8 cellular contexts compared by ENCODE assay signal in genomic region chr11:46808804-46809431, GRCh38. TPM values are rescaled to one million over a fixed set of nuclear protein-coding genes. Genes with fewer than 3 reads are reported as not detected.
A peak's percentile ranks its signal among the peaks of the same experiment; 100 is the strongest.
DNase-seq lines count a peak whose midpoint lies in the region; ATAC-seq, FAIRE-seq and TF ChIP-seq lines count a peak whose summit lies in the region.

No MANE protein-coding gene starts in this region.

- H3K18ac ChIP-seq in neuronal stem cell (ENCODE audit: low read length): no peak overlapping the region

- TF ChIP-seq CTCF in AG09309 (IDR thresholded peaks at IDR 0.05; ENCODE audit: control insufficient read depth, insufficient read depth, low read depth, low read length, missing control alignments) (peak; percentile 33), RWPE2 (IDR thresholded peaks at IDR 0.05; ENCODE audit: poor library complexity, severe bottlenecking) (peak; percentile 73), glutamatergic neuron (IDR thresholded peaks at IDR 0.05; ENCODE audit: partially characterized antibody, unreplicated experiment) (no peak)

- no peak overlapping the region for H2BK120ac ChIP-seq in neuronal stem cell (ENCODE audit: low read depth, low read length)

- H3K4me2 ChIP-seq in neuronal stem cell (ENCODE audit: insufficient read depth, low read length, poor library complexity, severe bottlenecking): no peak overlapping the region

- ATAC-seq in RWPE2 (ENCODE audit: low read depth): peak; percentile 75
- ATAC-seq in GM21528 (IDR thresholded peaks at IDR 0.05; ENCODE audit: low FRiP score, unreplicated experiment): no peak
- no peak for ATAC-seq in GM18907 (IDR thresholded peaks at IDR 0.05; ENCODE audit: unreplicated experiment)

- no peaks in the 10 kb centered on the region for H3K27me3 Mint-ChIP-seq in glutamatergic neuron (ENCODE audit: unreplicated experiment)

- FAIRE-seq in GM12891 (lab: Jason Lieb, UNC): peak; percentile 84

- peak overlapping the region; percentile 67 for H3K27ac Mint-ChIP-seq in glutamatergic neuron (ENCODE audit: unreplicated experiment)

- H3K4me1 ChIP-seq in RWPE2 (ENCODE audit: insufficient read depth, poor library complexity, severe bottlenecking) (no peaks in the 10 kb centered on the region), neuronal stem cell (ENCODE audit: control insufficient read depth in 2 of 2, insufficient read depth in 1 of 2, low read depth in 1 of 2, low read length in 2 of 2) (no peaks in the 10 kb centered on the region)

- WGBS in neuronal stem cell (ENCODE audit: extremely low coverage in 2 of 2, insufficient read length in 2 of 2, insufficient replicate concordance in 1 of 2), 2 donors: no CpG with 5 or more reads among the region's 3 CpGs

- H3K14ac ChIP-seq in neuronal stem cell (ENCODE audit: low read length): no peak overlapping the region

- H3K4me3 Mint-ChIP-seq in glutamatergic neuron (ENCODE audit: unreplicated experiment): no peak overlapping the region

- H3K36me3 ChIP-seq in RWPE2 (ENCODE audit: low read depth): peaks cover 96% of the 10 kb centered on the region
- H3K36me3 ChIP-seq in neuronal stem cell (replicated peaks in 1 of 2; ENCODE audit: control insufficient read depth in 2 of 2, insufficient read depth in 2 of 2, low read length in 2 of 2): peaks cover 16 to 95% of the 10 kb centered on the region in 2 donors

- peaks cover 2% of the 10 kb centered on the region for H3K9me3 Mint-ChIP-seq in glutamatergic neuron (ENCODE audit: unreplicated experiment)

- H3K4me1 Mint-ChIP-seq in glutamatergic neuron (ENCODE audit: low read depth, unreplicated experiment): no peaks in the 10 kb centered on the region

- H3K79me1 ChIP-seq in neuronal stem cell (ENCODE audit: low read depth, low read length): no peaks in the 10 kb centered on the region

- no peak overlapping the region for H3K9ac ChIP-seq in neuronal stem cell (ENCODE audit: low read depth, low read length, poor library complexity)

- no peak overlapping the region for H2AK5ac ChIP-seq in neuronal stem cell (ENCODE audit: low read depth, low read length)

- TF ChIP-seq POLR2A in GM12891 (IDR thresholded peaks at IDR 0.05; ENCODE audit: low read depth, low read length): no peak

- H2BK12ac ChIP-seq in neuronal stem cell (ENCODE audit: low read length): no peak overlapping the region

- H3K27ac ChIP-seq in RWPE2 (ENCODE audit: poor library complexity, severe bottlenecking) (no peak overlapping the region), neuronal stem cell (replicated peaks; ENCODE audit: low read length) (no peak overlapping the region)

- H3K4me3 ChIP-seq in AG09309 (ENCODE audit: control insufficient read depth, low read depth, low read length) (no peak overlapping the region), RWPE2 (ENCODE audit: severe bottlenecking) (no peak overlapping the region), neuronal stem cell (ENCODE audit: low read length in 2 of 2) (no peak overlapping the region)

- H3K27me3 ChIP-seq in RWPE2 (ENCODE audit: insufficient read depth, poor library complexity, severe bottlenecking) (no peaks in the 10 kb centered on the region), neuronal stem cell (ENCODE audit: control insufficient read depth in 3 of 3, insufficient read depth in 3 of 3, low read depth in 1 of 3, low read length in 3 of 3) (no peaks in the 10 kb centered on the region)

- H3K4ac ChIP-seq in neuronal stem cell (ENCODE audit: low read length): no peak overlapping the region

- no peak overlapping the region for H2AFZ ChIP-seq in neuronal stem cell (ENCODE audit: low read length)

- H4K91ac ChIP-seq in neuronal stem cell (ENCODE audit: low read depth, low read length, poor library complexity): no peak overlapping the region

- no peak overlapping the region for H4K8ac ChIP-seq in neuronal stem cell (ENCODE audit: low read depth, low read length)

- H2BK5ac ChIP-seq in neuronal stem cell (ENCODE audit: low read length): no peak overlapping the region

- no peaks in the 10 kb centered on the region for H3K36me3 Mint-ChIP-seq in glutamatergic neuron (ENCODE audit: unreplicated experiment)

- no peaks in the 10 kb centered on the region for H3K9me3 ChIP-seq in RWPE2 (ENCODE audit: severe bottlenecking)
- no peaks in the 10 kb centered on the region for H3K9me3 ChIP-seq in neuronal stem cell (replicated peaks in 1 of 2; ENCODE audit: control insufficient read depth in 2 of 2, insufficient read depth in 1 of 2, low read depth in 1 of 2, low read length in 2 of 2)

- DNase-seq in AG09309 (ENCODE audit: low read depth) (peak; percentile 10), GM12891 (ENCODE audit: insufficient read length, low spot score) (no peak), RWPE2 (ENCODE audit: low spot score) (no peak), glutamatergic neuron (no peak), neuronal stem cell (ENCODE audit: low spot score) (no peak)
- no peak for DNase-seq in stimulated activated CD8-positive, alpha-beta memory T cell treated with anti-CD3 and anti-CD28 coated beads, Interleukin-4, amount 100 ng/mL, for 48 hours

- H3K23ac ChIP-seq in neuronal stem cell (ENCODE audit: low read depth, low read length, poor library complexity): no peak overlapping the region

- no peak overlapping the region for H2BK15ac ChIP-seq in neuronal stem cell (ENCODE audit: low read length)

TF ChIP-seq in GM12891, 5 proteins besides CTCF, POLR2A, EP300 and RAD21:
- TF ChIP-seq PAX5 (IDR thresholded peaks at IDR 0.05; ENCODE audit: insufficient read depth, low read length, severe bottlenecking): no peak
- TF ChIP-seq SPI1 (IDR thresholded peaks at IDR 0.05; ENCODE audit: low read depth, low read length): no peak
- TF ChIP-seq TAF1 (IDR thresholded peaks at IDR 0.05; ENCODE audit: low read depth, low read length): no peak
- no peak for TF ChIP-seq POLR2AphosphoS5 (IDR thresholded peaks at IDR 0.05; ENCODE audit: low read depth, low read length)
- no peak for TF ChIP-seq POU2F2 (IDR thresholded peaks at IDR 0.05; ENCODE audit: low read depth, low read length)

RNA-seq across cellular contexts. Expression of gene CKAP5, which starts 37.2 kb away (rescaled TPM):
- 30.5 TPM for polyA plus RNA-seq in GM12891 (2012; ENCODE audit: low read depth, missing spikeins)
- 193 TPM for total RNA-seq in glutamatergic neuron (ENCODE audit: unreplicated experiment)
- 78.2 TPM for polyA plus RNA-seq in neuronal stem cell (2013, experiment 1 of 2)
- polyA plus RNA-seq in neuronal stem cell (2013, experiment 2 of 2): 74.4 TPM
